ENCODE assay signal across 24 cellular contexts in genomic region chr4:102472441-102473013, GRCh38.
"Had no signal": no experiment of that assay in that cellular context is flagged by ENCODE, and none has a peak within 500 bp of the region (broad histone marks: within the 10 kb centered on the region; RNA-seq: fewer than 3 reads in every experiment).

No MANE protein-coding gene starts in this region.

- H3K36me3 ChIP-seq: brain microvascular endothelial cell, SJSA1 had no signal

- H3K27me3 ChIP-seq: brain microvascular endothelial cell had no signal

- DNase-seq: activated CD4-positive, alpha-beta T cell treated with anti-CD3 and anti-CD28 coated beads for 36 hours; activated CD4-positive, alpha-beta T cell treated with anti-CD3 and anti-CD28 coated beads, Interleukin-2, amount 10 ng/mL, durations not matched to agents 7 days and 5 days; activated CD4-positive, alpha-beta T cell treated with anti-CD3 and anti-CD28 coated beads, Interleukin-2, amount 50 U/mL, for 48 hours; activated CD8-positive, alpha-beta T cell treated with anti-CD3 and anti-CD28 coated beads, Interleukin-2, amount 10 ng/mL, durations not matched to agents 7 days and 5 days; activated gamma-delta T cell; activated naive CD4-positive, alpha-beta T cell treated with Interleukin-2 at 50 U/mL for 16 hours; activated T-cell treated with anti-CD3 and anti-CD28 coated beads, Interleukin-2, amount 50 U/mL, for 24 hours; amniotic stem cell; aorta; brain microvascular endothelial cell; central memory CD4-positive, alpha-beta T cell; Karpas-422; NCI-H1105; NCI-H1417 treated with DMSO at 0.1 percent for 48 hours; NCI-H187 treated with DMSO at 0.1 percent for 48 hours; NCI-H2081; NCI-H226; NCI-H524 treated with DMSO at 0.1 percent for 48 hours; SHP77 treated with DMSO at 0.1 percent for 48 hours; SK-N-SH had no signal

- H3K9me3 ChIP-seq: SJSA1, SK-N-SH had no signal

- H3K27ac ChIP-seq: brain microvascular endothelial cell, SJSA1 had no signal

- H3K4me2 ChIP-seq: SK-N-SH had no signal

- H3K4me3 ChIP-seq: SJSA1 had no signal

- H3K9ac ChIP-seq: SK-N-SH had no signal

- ATAC-seq: activated CD4-positive, alpha-beta T cell treated with anti-CD3 and anti-CD28 coated beads for 36 hours; activated CD4-positive, CD25-positive, alpha-beta regulatory T cell treated with anti-CD3 and anti-CD28 coated beads, Interleukin-2, amount 50 U/mL, for 24 hours; activated CD8-positive, alpha-beta T cell treated with anti-CD3 and anti-CD28 coated beads, Interleukin-2, amount 10 ng/mL, durations not matched to agents 7 days and 5 days; Panc1; WTC11 had no signal
